29 cellular contexts compared by ENCODE assay signal in genomic region chr15:40110866-40111550, GRCh38. TPM values are rescaled to one million over a fixed set of nuclear protein-coding genes. Genes with fewer than 3 reads are reported as not detected.
DNase-seq lines count a peak whose midpoint lies in the region; ATAC-seq and TF ChIP-seq lines count a peak whose summit lies in the region.
"Had no signal": no experiment of that assay in that cellular context is flagged by ENCODE, and none has a peak within 500 bp of the region (broad histone marks: within the 10 kb centered on the region; RNA-seq: fewer than 3 reads in every experiment).

No MANE protein-coding gene starts in this region.

- CTCF ChIA-PET in GM10248 (lab: Yijun Ruan, JAX), result interaction anchor here (1.2 to 23.9 kb wide), 4 partner anchors 17 to 168 kb away, joined by 3 to 511 read pairs (median 248); partner anchors contain the start of genes BMF and SRP14
- CTCF ChIA-PET in naive thymus-derived CD4-positive, alpha-beta T cell (lab: Charles Lee), result interaction anchor here (0.8 kb wide), 1 partner anchor 17 kb away, joined by 3 read pairs; no protein-coding TSS in a partner anchor

- intact Hi-C loops in naive thymus-derived CD4-positive, alpha-beta T cell (cut with micrococcal nuclease), result no loop called here

- no peak overlapping the region for H3K27ac ChIP-seq in CD4-positive, CD25-positive, alpha-beta regulatory T cell (ENCODE audit: insufficient read depth, low read length, poor library complexity, severe bottlenecking)
- no peak overlapping the region for H3K27ac ChIP-seq in naive thymus-derived CD4-positive, alpha-beta T cell (ENCODE audit: low read depth, low read length)
- H3K27ac ChIP-seq: adrenal gland, body of pancreas, heart left ventricle, left ventricle myocardium inferior, ovary, transverse colon, WERI-Rb-1 had no signal

- no peaks in the 10 kb centered on the region for H3K36me3 ChIP-seq in CD4-positive, CD25-positive, alpha-beta regulatory T cell (ENCODE audit: control insufficient read depth, insufficient read depth, low read length)
- no peaks in the 10 kb centered on the region for H3K36me3 ChIP-seq in naive thymus-derived CD4-positive, alpha-beta T cell (ENCODE audit: control insufficient read depth in 2 of 3, insufficient read depth in 3 of 3, low read length in 3 of 3)
- H3K36me3 ChIP-seq: adrenal gland, heart left ventricle, left ventricle myocardium inferior, ovary, transverse colon, WERI-Rb-1 had no signal

- POLR2A ChIA-PET in GM10248 (lab: Yijun Ruan, JAX), result interaction anchor here (0.7 kb wide), 1 partner anchor 24 kb away, joined by 3 read pairs; no protein-coding TSS in a partner anchor
- POLR2A ChIA-PET in naive thymus-derived CD4-positive, alpha-beta T cell (lab: Charles Lee), result no interaction called here

- peaks cover 3% of the 10 kb centered on the region for H3K36me3 Mint-ChIP-seq in CD4-positive, CD25-positive, alpha-beta regulatory T cell
- H3K36me3 Mint-ChIP-seq in T-helper 17 cell (ENCODE audit: low read depth), result no peaks in the 10 kb centered on the region
- H3K36me3 Mint-ChIP-seq in naive thymus-derived CD4-positive, alpha-beta T cell, result no peaks in the 10 kb centered on the region
- H3K36me3 Mint-ChIP-seq: activated CD8-positive, alpha-beta memory T cell treated with anti-CD3 and anti-CD28 coated beads, Interleukin-2, amount 10 ng/mL, durations not matched to agents 7 days and 5 days had no signal

- H3K4me1 ChIP-seq in CD4-positive, CD25-positive, alpha-beta regulatory T cell (ENCODE audit: control insufficient read depth, insufficient read depth, low read length, poor library complexity, severe bottlenecking), result peaks cover 30% of the 10 kb centered on the region
- peaks cover 10 to 21% of the 10 kb centered on the region in 2 donors for H3K4me1 ChIP-seq in naive thymus-derived CD4-positive, alpha-beta T cell (ENCODE audit: control insufficient read depth in 2 of 2, insufficient read depth in 2 of 2, low read length in 2 of 2)

- no peaks in the 10 kb centered on the region for H3K27me3 ChIP-seq in CD4-positive, CD25-positive, alpha-beta regulatory T cell (ENCODE audit: control insufficient read depth, insufficient read depth, low read length)
- no peaks in the 10 kb centered on the region for H3K27me3 ChIP-seq in naive thymus-derived CD4-positive, alpha-beta T cell (ENCODE audit: control insufficient read depth in 2 of 2, insufficient read depth in 2 of 2, low read length in 2 of 2)
- H3K27me3 ChIP-seq: adrenal gland; BLaER1 treated with 17β-estradiol and CSF1 and Interleukin-3, amounts not matched to agents 10 nM and 100 nM; body of pancreas; ovary; transverse colon had no signal

- no peak overlapping the region for H3K4me3 ChIP-seq in CD4-positive, CD25-positive, alpha-beta regulatory T cell (ENCODE audit: low read depth, low read length)
- H3K4me3 ChIP-seq in naive thymus-derived CD4-positive, alpha-beta T cell (ENCODE audit: low read length), result no peak overlapping the region
- H3K4me3 ChIP-seq: adrenal gland; BLaER1 treated with 17β-estradiol and CSF1 and Interleukin-3, amounts not matched to agents 10 nM and 100 nM; body of pancreas; heart left ventricle; left ventricle myocardium inferior; ovary; transverse colon had no signal

- H3K9me3 ChIP-seq in CD4-positive, CD25-positive, alpha-beta regulatory T cell (ENCODE audit: control insufficient read depth in 2 of 2, low read length in 2 of 2), result no peaks in the 10 kb centered on the region
- H3K9me3 ChIP-seq in T-helper 17 cell (ENCODE audit: control insufficient read depth, low read length, poor library complexity, severe bottlenecking), result no peaks in the 10 kb centered on the region
- H3K9me3 ChIP-seq in naive thymus-derived CD4-positive, alpha-beta T cell (ENCODE audit: control insufficient read depth in 2 of 3, low read length in 3 of 3), result no peaks in the 10 kb centered on the region
- H3K9me3 ChIP-seq: adrenal gland; BLaER1 treated with 17β-estradiol and CSF1 and Interleukin-3, amounts not matched to agents 10 nM and 100 nM; body of pancreas; heart left ventricle; left ventricle myocardium inferior; ovary; transverse colon had no signal

- no peak for DNase-seq in CD4-positive, CD25-positive, alpha-beta regulatory T cell
- DNase-seq in GM10248 (ENCODE audit: extremely low spot score) (peak; percentile 4), T-helper 17 cell (no peak), GM19238 (ENCODE audit: insufficient read length, low spot score) (no peak), NCI-H146 (lab: John Stamatoyannopoulos, UW) (no peak)
- no peak for DNase-seq in naive thymus-derived CD4-positive, alpha-beta T cell
- DNase-seq: activated CD4-positive, alpha-beta T cell treated with anti-CD3 and anti-CD28 coated beads, Interleukin-2, amount 50 U/mL, for 1 hour; activated CD8-positive, alpha-beta memory T cell treated with anti-CD3 and anti-CD28 coated beads, Interleukin-2, amount 10 ng/mL, durations not matched to agents 7 days and 5 days; activated T-cell treated with anti-CD3 and anti-CD28 coated beads, Interleukin-2, amount 50 U/mL, for 4 hours; adrenal gland; body of pancreas; DMS79 treated with DMSO at 0.1 percent for 48 hours; foreskin melanocyte; GDM1; GOT3; heart left ventricle; Kasumi-1; left ventricle myocardium inferior; NCI-H1436; NCI-H2107; NCI-H345; NCI-H774; ovary; SIG-M5; transverse colon; WERI-Rb-1 had no signal

- H3K27ac Mint-ChIP-seq in CD4-positive, CD25-positive, alpha-beta regulatory T cell, result no peak overlapping the region
- no peak overlapping the region for H3K27ac Mint-ChIP-seq in T-helper 17 cell
- H3K27ac Mint-ChIP-seq in naive thymus-derived CD4-positive, alpha-beta T cell, result peak overlapping the region in 1 of 9 donors; percentile 34
- H3K27ac Mint-ChIP-seq: activated CD8-positive, alpha-beta memory T cell treated with anti-CD3 and anti-CD28 coated beads, Interleukin-2, amount 10 ng/mL, durations not matched to agents 7 days and 5 days; stimulated activated effector memory CD8-positive, alpha-beta T cell treated with anti-CD3 and anti-CD28 coated beads, Interleukin-12 subunit alpha, Interleukin-12 subunit beta, amount 100 ng/mL, for 72 hours had no signal

- H3K27me3 Mint-ChIP-seq in CD4-positive, CD25-positive, alpha-beta regulatory T cell, result peaks cover 9% of the 10 kb centered on the region
- H3K27me3 Mint-ChIP-seq in T-helper 17 cell, result peaks cover 22% of the 10 kb centered on the region
- peaks cover 0 to 19% (median 8%) of the 10 kb centered on the region in 5 donors for H3K27me3 Mint-ChIP-seq in naive thymus-derived CD4-positive, alpha-beta T cell

- no peak for ATAC-seq in CD4-positive, CD25-positive, alpha-beta regulatory T cell (ENCODE audit: low read depth in 2 of 2)
- ATAC-seq in T-helper 17 cell (no peak), GM19328 (IDR thresholded peaks at IDR 0.05; ENCODE audit: unreplicated experiment) (no peak)
- ATAC-seq in naive thymus-derived CD4-positive, alpha-beta T cell, result no peak
- ATAC-seq: activated CD8-positive, alpha-beta memory T cell treated with anti-CD3 and anti-CD28 coated beads, Interleukin-2, amount 10 ng/mL, durations not matched to agents 7 days and 5 days; activated T-cell treated with anti-CD3 and anti-CD28 coated beads, Interleukin-2, amount 50 U/mL, for 4 hours; body of pancreas; heart left ventricle; stimulated activated effector memory CD8-positive, alpha-beta T cell treated with anti-CD3 and anti-CD28 coated beads, Interleukin-12 subunit alpha, Interleukin-12 subunit beta, amount 100 ng/mL, for 72 hours had no signal

- peaks cover 13 to 44% (median 25%) of the 10 kb centered on the region in 4 donors for H3K4me1 Mint-ChIP-seq in CD4-positive, CD25-positive, alpha-beta regulatory T cell
- H3K4me1 Mint-ChIP-seq in T-helper 17 cell, result peaks cover 22% of the 10 kb centered on the region
- peaks cover 25 to 51% (median 36%) of the 10 kb centered on the region in 7 donors for H3K4me1 Mint-ChIP-seq in naive thymus-derived CD4-positive, alpha-beta T cell

- H3K9me3 Mint-ChIP-seq in CD4-positive, CD25-positive, alpha-beta regulatory T cell, result no peaks in the 10 kb centered on the region
- H3K9me3 Mint-ChIP-seq in naive thymus-derived CD4-positive, alpha-beta T cell, result no peaks in the 10 kb centered on the region
- H3K9me3 Mint-ChIP-seq: activated T-cell treated with anti-CD3 and anti-CD28 coated beads, Interleukin-2, amount 50 U/mL, for 4 hours; stimulated activated effector memory CD8-positive, alpha-beta T cell treated with anti-CD3 and anti-CD28 coated beads, Interleukin-12 subunit alpha, Interleukin-12 subunit beta, amount 100 ng/mL, for 72 hours had no signal

- H3K4me3 Mint-ChIP-seq in CD4-positive, CD25-positive, alpha-beta regulatory T cell, result peak overlapping the region; percentile 37 to 86 (median 60)
- peak overlapping the region; percentile 73 for H3K4me3 Mint-ChIP-seq in T-helper 17 cell
- H3K4me3 Mint-ChIP-seq in naive thymus-derived CD4-positive, alpha-beta T cell, result peak overlapping the region in 6 of 10 donors; percentile 7 to 71 (median 38)
- H3K4me3 Mint-ChIP-seq: activated CD8-positive, alpha-beta memory T cell treated with anti-CD3 and anti-CD28 coated beads, Interleukin-2, amount 10 ng/mL, durations not matched to agents 7 days and 5 days; activated T-cell treated with anti-CD3 and anti-CD28 coated beads, Interleukin-2, amount 50 U/mL, for 4 hours; stimulated activated effector memory CD8-positive, alpha-beta T cell treated with anti-CD3 and anti-CD28 coated beads, Interleukin-12 subunit alpha, Interleukin-12 subunit beta, amount 100 ng/mL, for 72 hours had no signal

- TF ChIP-seq CTCF in GM10248 (IDR thresholded peaks at IDR 0.05; ENCODE audit: control extremely low read depth, extremely low read depth, low read depth, missing control alignments), result no peak

RNA-seq across cellular contexts. Expression of gene BMF, which starts 2.3 kb away (rescaled TPM):
- 8.2 TPM for total RNA-seq in CD4-positive, CD25-positive, alpha-beta regulatory T cell
- 1 to 10 TPM in 2 of 4 donors, under 1 TPM in 2; 0.86 to 1.5 (median 1.2) TPM for polyA plus RNA-seq in CD4-positive, CD25-positive, alpha-beta regulatory T cell
- 10 to 100 TPM in 1 of 2 donors, 1 to 10 TPM in 1; 8.0 to 13.4 TPM for total RNA-seq in T-helper 17 cell
- total RNA-seq in naive thymus-derived CD4-positive, alpha-beta T cell, result 10 to 100 TPM in 4 of 5 experiments, 1 to 10 TPM in 1; 7.7 to 31.1 (median 19.6) TPM
- 1 to 10 TPM; 1.5 to 2.9 TPM for polyA plus RNA-seq in naive thymus-derived CD4-positive, alpha-beta T cell

RNA-seq across cellular contexts. Expression of gene BUB1B, which starts 49.9 kb away (rescaled TPM):
- total RNA-seq in CD4-positive, CD25-positive, alpha-beta regulatory T cell, result 4.8 TPM
- 1 to 10 TPM in 1 of 4 donors, under 1 TPM in 2, not detected in 1; 0.37 to 2.2 (median 0.86) TPM for polyA plus RNA-seq in CD4-positive, CD25-positive, alpha-beta regulatory T cell
- total RNA-seq in T-helper 17 cell, result 1 to 10 TPM; 1.1 to 3.4 TPM
- total RNA-seq in naive thymus-derived CD4-positive, alpha-beta T cell, result 10 to 100 TPM in 1 of 5 experiments, 1 to 10 TPM in 2, under 1 TPM in 2; 0.41 to 55.7 (median 1.2) TPM
- polyA plus RNA-seq in naive thymus-derived CD4-positive, alpha-beta T cell, result not detected
- total RNA-seq: body of pancreas had no signal
